1 cellular context compared by ENCODE assay signal in the genomic region with DNA sequence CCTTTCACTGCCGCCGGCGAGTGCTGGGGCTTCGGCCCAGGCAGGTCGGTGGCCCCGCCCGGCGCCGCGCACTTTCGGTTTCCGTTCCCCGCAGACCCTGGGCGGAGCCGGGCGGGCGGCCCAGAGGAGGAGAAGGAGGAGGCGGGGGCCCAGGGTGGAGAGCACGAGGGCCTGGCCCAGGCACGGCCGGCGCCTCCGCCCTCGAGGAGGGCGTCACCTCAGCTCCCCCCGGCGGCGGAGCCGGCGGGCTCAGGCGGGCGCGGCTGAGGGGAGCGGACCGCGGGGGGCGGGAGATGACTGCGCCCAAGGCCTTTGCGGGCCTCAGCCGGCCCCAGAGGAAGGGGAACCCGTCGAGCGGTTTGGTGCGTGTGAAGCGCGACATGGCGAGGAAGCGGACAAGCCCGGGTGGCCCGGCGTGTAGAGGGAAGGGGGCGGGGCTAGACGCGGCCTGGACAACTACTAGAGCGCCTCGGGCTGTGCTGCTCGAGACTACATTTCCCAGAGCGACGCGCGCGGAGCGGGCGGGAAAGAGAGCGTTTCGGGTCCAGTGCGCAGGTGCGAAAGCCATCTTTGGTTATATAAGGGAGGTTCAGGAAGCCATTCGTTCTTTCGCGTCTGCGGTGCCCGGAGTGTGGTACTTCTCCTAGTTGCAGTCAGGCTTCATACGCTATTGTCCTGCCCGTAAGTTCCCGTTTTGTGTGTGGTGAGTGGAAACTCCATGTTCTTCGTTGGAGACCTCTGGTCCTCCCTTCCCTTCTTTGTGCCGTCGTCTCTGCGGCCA.
A peak's percentile ranks its signal among the peaks of the same experiment; 100 is the strongest.
TF ChIP-seq lines count a peak whose summit lies in the region.

A gene (minus strand): TSS at position 22 of the 781 bp plus-strand sequence. CDS start 2,218 bp downstream, outside the sequence.

TF ChIP-seq in K562, 482 proteins besides CTCF, POLR2A, EP300 and RAD21 (continued from another document and continues in another):
- TF ChIP-seq, protein P1, sequence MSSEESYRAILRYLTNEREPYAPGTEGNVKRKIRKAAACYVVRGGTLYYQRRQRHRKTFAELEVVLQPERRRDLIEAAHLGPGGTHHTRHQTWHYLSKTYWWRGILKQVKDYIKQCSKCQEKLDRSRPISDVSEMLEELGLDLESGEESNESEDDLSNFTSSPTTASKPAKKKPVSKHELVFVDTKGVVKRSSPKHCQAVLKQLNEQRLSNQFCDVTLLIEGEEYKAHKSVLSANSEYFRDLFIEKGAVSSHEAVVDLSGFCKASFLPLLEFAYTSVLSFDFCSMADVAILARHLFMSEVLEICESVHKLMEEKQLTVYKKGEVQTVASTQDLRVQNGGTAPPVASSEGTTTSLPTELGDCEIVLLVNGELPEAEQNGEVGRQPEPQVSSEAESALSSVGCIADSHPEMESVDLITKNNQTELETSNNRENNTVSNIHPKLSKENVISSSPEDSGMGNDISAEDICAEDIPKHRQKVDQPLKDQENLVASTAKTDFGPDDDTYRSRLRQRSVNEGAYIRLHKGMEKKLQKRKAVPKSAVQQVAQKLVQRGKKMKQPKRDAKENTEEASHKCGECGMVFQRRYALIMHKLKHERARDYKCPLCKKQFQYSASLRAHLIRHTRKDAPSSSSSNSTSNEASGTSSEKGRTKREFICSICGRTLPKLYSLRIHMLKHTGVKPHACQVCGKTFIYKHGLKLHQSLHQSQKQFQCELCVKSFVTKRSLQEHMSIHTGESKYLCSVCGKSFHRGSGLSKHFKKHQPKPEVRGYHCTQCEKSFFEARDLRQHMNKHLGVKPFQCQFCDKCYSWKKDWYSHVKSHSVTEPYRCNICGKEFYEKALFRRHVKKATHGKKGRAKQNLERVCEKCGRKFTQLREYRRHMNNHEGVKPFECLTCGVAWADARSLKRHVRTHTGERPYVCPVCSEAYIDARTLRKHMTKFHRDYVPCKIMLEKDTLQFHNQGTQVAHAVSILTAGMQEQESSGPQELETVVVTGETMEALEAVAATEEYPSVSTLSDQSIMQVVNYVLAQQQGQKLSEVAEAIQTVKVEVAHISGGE (CRISPR knock-in tag; IDR thresholded peaks at IDR 0.05): peak in 1 of 3 experiments; percentile 85; a peak in 2 of 6 replicates
- TF ChIP-seq, protein P2, sequence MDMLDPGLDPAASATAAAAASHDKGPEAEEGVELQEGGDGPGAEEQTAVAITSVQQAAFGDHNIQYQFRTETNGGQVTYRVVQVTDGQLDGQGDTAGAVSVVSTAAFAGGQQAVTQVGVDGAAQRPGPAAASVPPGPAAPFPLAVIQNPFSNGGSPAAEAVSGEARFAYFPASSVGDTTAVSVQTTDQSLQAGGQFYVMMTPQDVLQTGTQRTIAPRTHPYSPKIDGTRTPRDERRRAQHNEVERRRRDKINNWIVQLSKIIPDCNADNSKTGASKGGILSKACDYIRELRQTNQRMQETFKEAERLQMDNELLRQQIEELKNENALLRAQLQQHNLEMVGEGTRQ (CRISPR knock-in tag; IDR thresholded peaks at IDR 0.05): no peak
- no peak; the same call in 1 of the 2 replicates for TF ChIP-seq MAFK (IDR thresholded peaks at IDR 0.05; ENCODE audit: low read length)
- TF ChIP-seq, protein P3, sequence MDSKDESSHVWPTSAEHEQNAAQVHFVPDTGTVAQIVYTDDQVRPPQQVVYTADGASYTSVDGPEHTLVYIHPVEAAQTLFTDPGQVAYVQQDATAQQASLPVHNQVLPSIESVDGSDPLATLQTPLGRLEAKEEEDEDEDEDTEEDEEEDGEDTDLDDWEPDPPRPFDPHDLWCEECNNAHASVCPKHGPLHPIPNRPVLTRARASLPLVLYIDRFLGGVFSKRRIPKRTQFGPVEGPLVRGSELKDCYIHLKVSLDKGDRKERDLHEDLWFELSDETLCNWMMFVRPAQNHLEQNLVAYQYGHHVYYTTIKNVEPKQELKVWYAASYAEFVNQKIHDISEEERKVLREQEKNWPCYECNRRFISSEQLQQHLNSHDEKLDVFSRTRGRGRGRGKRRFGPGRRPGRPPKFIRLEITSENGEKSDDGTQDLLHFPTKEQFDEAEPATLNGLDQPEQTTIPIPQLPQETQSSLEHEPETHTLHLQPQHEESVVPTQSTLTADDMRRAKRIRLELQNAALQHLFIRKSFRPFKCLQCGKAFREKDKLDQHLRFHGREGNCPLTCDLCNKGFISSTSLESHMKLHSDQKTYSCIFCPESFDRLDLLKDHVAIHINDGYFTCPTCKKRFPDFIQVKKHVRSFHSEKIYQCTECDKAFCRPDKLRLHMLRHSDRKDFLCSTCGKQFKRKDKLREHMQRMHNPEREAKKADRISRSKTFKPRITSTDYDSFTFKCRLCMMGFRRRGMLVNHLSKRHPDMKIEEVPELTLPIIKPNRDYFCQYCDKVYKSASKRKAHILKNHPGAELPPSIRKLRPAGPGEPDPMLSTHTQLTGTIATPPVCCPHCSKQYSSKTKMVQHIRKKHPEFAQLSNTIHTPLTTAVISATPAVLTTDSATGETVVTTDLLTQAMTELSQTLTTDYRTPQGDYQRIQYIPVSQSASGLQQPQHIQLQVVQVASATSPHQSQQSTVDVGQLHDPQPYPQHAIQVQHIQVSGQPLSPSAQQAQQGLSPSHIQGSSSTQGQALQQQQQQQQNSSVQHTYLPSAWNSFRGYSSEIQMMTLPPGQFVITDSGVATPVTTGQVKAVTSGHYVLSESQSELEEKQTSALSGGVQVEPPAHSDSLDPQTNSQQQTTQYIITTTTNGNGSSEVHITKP (IDR thresholded peaks at IDR 0.05; ENCODE audit: partially characterized antibody): peak; percentile 42
- no peak for TF ChIP-seq ZNF224 (CRISPR knock-in tag; IDR thresholded peaks at IDR 0.05)
- TF ChIP-seq EHMT2 (IDR thresholded peaks at IDR 0.05): no peak
- peak; percentile 15; the same call in 1 of the 2 replicates for TF ChIP-seq FOXJ2 (tag; IDR thresholded peaks at IDR 0.05)
- no peak for TF ChIP-seq ARID2 (IDR thresholded peaks at IDR 0.05)
- TF ChIP-seq SIN3B (IDR thresholded peaks at IDR 0.05; ENCODE audit: low read depth): peak; percentile 64; the same call in 1 of the 2 replicates
- peak; percentile 78 for TF ChIP-seq RBBP5 (IDR thresholded peaks at IDR 0.05; ENCODE audit: borderline replicate concordance, insufficient read depth, low read length, poor library complexity, severe bottlenecking)
- peak; percentile 74; the same call in 1 of the 2 replicates for TF ChIP-seq ZBTB1 (CRISPR knock-in tag; IDR thresholded peaks at IDR 0.05; ENCODE audit: borderline replicate concordance, low read depth)
- no peak for TF ChIP-seq ZNF3 (CRISPR knock-in tag; IDR thresholded peaks at IDR 0.05)
- TF ChIP-seq KAT7 (CRISPR knock-in tag; IDR thresholded peaks at IDR 0.05; ENCODE audit: borderline replicate concordance): peak; percentile 95
- TF ChIP-seq ZFP36 (IDR thresholded peaks at IDR 0.05; ENCODE audit: low read depth, low read length, partially characterized antibody): peak; percentile 83
- no peak for TF ChIP-seq PTBP1 (IDR thresholded peaks at IDR 0.05; ENCODE audit: low read depth, low read length)
- TF ChIP-seq PHF8 (IDR thresholded peaks at IDR 0.05; ENCODE audit: borderline replicate concordance, low read length): peak; percentile 93
- peak; percentile 73; the same call in 1 of the 2 replicates for TF ChIP-seq CBFB (CRISPR knock-in tag; IDR thresholded peaks at IDR 0.05)
- TF ChIP-seq KAT2B (IDR thresholded peaks at IDR 0.05; ENCODE audit: low read depth, low read length): no peak
- no peak for TF ChIP-seq NUFIP1 (IDR thresholded peaks at IDR 0.05; ENCODE audit: partially characterized antibody)
- TF ChIP-seq MYBL2 (IDR thresholded peaks at IDR 0.05; ENCODE audit: low read depth): no peak
- no peak for TF ChIP-seq MYBL2 (CRISPR knock-in tag; IDR thresholded peaks at IDR 0.05; ENCODE audit: borderline replicate concordance)
- no peak for TF ChIP-seq GABPB2 (CRISPR knock-in tag; conservative IDR thresholded peaks at IDR 0.05)
- TF ChIP-seq, protein P4, sequence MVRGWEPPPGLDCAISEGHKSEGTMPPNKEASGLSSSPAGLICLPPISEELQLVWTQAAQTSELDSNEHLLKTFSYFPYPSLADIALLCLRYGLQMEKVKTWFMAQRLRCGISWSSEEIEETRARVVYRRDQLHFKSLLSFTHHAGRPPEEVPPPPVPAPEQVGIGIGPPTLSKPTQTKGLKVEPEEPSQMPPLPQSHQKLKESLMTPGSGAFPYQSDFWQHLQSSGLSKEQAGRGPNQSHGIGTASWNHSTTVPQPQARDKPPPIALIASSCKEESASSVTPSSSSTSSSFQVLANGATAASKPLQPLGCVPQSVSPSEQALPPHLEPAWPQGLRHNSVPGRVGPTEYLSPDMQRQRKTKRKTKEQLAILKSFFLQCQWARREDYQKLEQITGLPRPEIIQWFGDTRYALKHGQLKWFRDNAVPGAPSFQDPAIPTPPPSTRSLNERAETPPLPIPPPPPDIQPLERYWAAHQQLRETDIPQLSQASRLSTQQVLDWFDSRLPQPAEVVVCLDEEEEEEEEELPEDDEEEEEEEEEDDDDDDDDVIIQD (CRISPR knock-in tag; IDR thresholded peaks at IDR 0.05): no peak
- TF ChIP-seq, protein P5, sequence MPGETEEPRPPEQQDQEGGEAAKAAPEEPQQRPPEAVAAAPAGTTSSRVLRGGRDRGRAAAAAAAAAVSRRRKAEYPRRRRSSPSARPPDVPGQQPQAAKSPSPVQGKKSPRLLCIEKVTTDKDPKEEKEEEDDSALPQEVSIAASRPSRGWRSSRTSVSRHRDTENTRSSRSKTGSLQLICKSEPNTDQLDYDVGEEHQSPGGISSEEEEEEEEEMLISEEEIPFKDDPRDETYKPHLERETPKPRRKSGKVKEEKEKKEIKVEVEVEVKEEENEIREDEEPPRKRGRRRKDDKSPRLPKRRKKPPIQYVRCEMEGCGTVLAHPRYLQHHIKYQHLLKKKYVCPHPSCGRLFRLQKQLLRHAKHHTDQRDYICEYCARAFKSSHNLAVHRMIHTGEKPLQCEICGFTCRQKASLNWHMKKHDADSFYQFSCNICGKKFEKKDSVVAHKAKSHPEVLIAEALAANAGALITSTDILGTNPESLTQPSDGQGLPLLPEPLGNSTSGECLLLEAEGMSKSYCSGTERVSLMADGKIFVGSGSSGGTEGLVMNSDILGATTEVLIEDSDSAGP (CRISPR knock-in tag; IDR thresholded peaks at IDR 0.05): no peak
- peak; percentile 87 for TF ChIP-seq RNF2 (IDR thresholded peaks at IDR 0.05)
- TF ChIP-seq NFYB (IDR thresholded peaks at IDR 0.05; ENCODE audit: extremely low read depth, insufficient read length): no peak
- TF ChIP-seq IRF2 (CRISPR knock-in tag; IDR thresholded peaks at IDR 0.05): peak; percentile 99
- no peak for TF ChIP-seq NFIX (CRISPR knock-in tag; IDR thresholded peaks at IDR 0.05; ENCODE audit: low read depth)
- TF ChIP-seq, protein P6, sequence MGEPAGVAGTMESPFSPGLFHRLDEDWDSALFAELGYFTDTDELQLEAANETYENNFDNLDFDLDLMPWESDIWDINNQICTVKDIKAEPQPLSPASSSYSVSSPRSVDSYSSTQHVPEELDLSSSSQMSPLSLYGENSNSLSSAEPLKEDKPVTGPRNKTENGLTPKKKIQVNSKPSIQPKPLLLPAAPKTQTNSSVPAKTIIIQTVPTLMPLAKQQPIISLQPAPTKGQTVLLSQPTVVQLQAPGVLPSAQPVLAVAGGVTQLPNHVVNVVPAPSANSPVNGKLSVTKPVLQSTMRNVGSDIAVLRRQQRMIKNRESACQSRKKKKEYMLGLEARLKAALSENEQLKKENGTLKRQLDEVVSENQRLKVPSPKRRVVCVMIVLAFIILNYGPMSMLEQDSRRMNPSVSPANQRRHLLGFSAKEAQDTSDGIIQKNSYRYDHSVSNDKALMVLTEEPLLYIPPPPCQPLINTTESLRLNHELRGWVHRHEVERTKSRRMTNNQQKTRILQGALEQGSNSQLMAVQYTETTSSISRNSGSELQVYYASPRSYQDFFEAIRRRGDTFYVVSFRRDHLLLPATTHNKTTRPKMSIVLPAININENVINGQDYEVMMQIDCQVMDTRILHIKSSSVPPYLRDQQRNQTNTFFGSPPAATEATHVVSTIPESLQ (CRISPR knock-in tag; IDR thresholded peaks at IDR 0.05): no peak; the same call in 1 of the 2 replicates
- TF ChIP-seq GATAD2A (IDR thresholded peaks at IDR 0.05): no peak
- no peak for TF ChIP-seq KLF10 (CRISPR knock-in tag; IDR thresholded peaks at IDR 0.05)
- peak; percentile 100 for TF ChIP-seq POLR2AphosphoS5 (IDR thresholded peaks at IDR 0.05; ENCODE audit: control insufficient read depth, insufficient read depth, low read depth, low read length)
- peak; percentile 89 for TF ChIP-seq SP1 (CRISPR knock-in tag; IDR thresholded peaks at IDR 0.05)
- TF ChIP-seq, protein P7, sequence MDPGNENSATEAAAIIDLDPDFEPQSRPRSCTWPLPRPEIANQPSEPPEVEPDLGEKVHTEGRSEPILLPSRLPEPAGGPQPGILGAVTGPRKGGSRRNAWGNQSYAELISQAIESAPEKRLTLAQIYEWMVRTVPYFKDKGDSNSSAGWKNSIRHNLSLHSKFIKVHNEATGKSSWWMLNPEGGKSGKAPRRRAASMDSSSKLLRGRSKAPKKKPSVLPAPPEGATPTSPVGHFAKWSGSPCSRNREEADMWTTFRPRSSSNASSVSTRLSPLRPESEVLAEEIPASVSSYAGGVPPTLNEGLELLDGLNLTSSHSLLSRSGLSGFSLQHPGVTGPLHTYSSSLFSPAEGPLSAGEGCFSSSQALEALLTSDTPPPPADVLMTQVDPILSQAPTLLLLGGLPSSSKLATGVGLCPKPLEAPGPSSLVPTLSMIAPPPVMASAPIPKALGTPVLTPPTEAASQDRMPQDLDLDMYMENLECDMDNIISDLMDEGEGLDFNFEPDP (CRISPR knock-in tag; IDR thresholded peaks at IDR 0.05): no peak
- TF ChIP-seq, protein P8, sequence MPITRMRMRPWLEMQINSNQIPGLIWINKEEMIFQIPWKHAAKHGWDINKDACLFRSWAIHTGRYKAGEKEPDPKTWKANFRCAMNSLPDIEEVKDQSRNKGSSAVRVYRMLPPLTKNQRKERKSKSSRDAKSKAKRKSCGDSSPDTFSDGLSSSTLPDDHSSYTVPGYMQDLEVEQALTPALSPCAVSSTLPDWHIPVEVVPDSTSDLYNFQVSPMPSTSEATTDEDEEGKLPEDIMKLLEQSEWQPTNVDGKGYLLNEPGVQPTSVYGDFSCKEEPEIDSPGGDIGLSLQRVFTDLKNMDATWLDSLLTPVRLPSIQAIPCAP (CRISPR knock-in tag; IDR thresholded peaks at IDR 0.05; ENCODE audit: borderline replicate concordance): peak; percentile 74; the same call in 1 of the 2 replicates
- TF ChIP-seq HIVEP1 (CRISPR knock-in tag; IDR thresholded peaks at IDR 0.05): no peak; the same call in 1 of the 2 replicates
- TF ChIP-seq CBX8 (IDR thresholded peaks at IDR 0.05; ENCODE audit: borderline replicate concordance, extremely low read depth, low read depth, low read length, poor library complexity, severe bottlenecking): no peak
- TF ChIP-seq, protein P9, sequence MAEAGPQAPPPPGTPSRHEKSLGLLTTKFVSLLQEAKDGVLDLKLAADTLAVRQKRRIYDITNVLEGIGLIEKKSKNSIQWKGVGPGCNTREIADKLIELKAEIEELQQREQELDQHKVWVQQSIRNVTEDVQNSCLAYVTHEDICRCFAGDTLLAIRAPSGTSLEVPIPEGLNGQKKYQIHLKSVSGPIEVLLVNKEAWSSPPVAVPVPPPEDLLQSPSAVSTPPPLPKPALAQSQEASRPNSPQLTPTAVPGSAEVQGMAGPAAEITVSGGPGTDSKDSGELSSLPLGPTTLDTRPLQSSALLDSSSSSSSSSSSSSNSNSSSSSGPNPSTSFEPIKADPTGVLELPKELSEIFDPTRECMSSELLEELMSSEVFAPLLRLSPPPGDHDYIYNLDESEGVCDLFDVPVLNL (CRISPR knock-in tag; IDR thresholded peaks at IDR 0.05; ENCODE audit: low read depth): peak; percentile 90
- no peak for TF ChIP-seq POLR3G (IDR thresholded peaks at IDR 0.05; ENCODE audit: extremely low read depth, insufficient read length, insufficient replicate concordance)
- TF ChIP-seq ZKSCAN8 (CRISPR knock-in tag; IDR thresholded peaks at IDR 0.05): no peak
- TF ChIP-seq FOXK2 (conservative IDR thresholded peaks at IDR 0.05 in 1 of 2, IDR thresholded peaks at IDR 0.05 in 1 of 2; ENCODE audit: low read depth in 2 of 2): peak; percentile 8 to 60; a peak in 1 of 4 replicates
- TF ChIP-seq HMG20A (CRISPR knock-in tag; conservative IDR thresholded peaks at IDR 0.05): no peak
